In genomic region chr1:83887483-83887882, GRCh38 we compare ENCODE assay signal across 33 cellular contexts.
"Had no signal": no experiment of that assay in that cellular context is flagged by ENCODE, and none has a peak within 500 bp of the region (broad histone marks: within the 10 kb centered on the region; RNA-seq: fewer than 3 reads in every experiment).

No MANE protein-coding gene starts in this region.

- H3K4me3 ChIP-seq: MG63 had no signal

- DNase-seq: Karpas-422, Kasumi-1, KG1, MG63, MM.1S, MV-4-11, NCI-H1048, NCI-H1092, NCI-H1092 treated with DMSO at 0.1 percent for 48 hours, NCI-H1105, NCI-H1105 treated with DMSO at 0.1 percent for 48 hours, NCI-H1417, NCI-H1417 treated with DMSO at 0.1 percent for 48 hours, NCI-H1436, NCI-H1436 treated with DMSO at 0.1 percent for 48 hours, NCI-H146, NCI-H1694, NCI-H1694 treated with DMSO at 0.1 percent for 48 hours, NCI-H187, NCI-H187 treated with DMSO at 0.1 percent for 48 hours, NCI-H1930, NCI-H2029, NCI-H2029 treated with DMSO at 0.1 percent for 48 hours, NCI-H2081, NCI-H2081 treated with DMSO at 0.1 percent for 48 hours, NCI-H2107, NCI-H2171, NCI-H2171 treated with DMSO at 0.1 percent for 48 hours, NCI-H2227 treated with DMSO at 0.1 percent for 48 hours, NCI-H226, NCI-H345, NCI-H446, NCI-H446 treated with DMSO at 0.1 percent for 48 hours had no signal
